15 cellular contexts compared by ENCODE assay signal in the genomic region with DNA sequence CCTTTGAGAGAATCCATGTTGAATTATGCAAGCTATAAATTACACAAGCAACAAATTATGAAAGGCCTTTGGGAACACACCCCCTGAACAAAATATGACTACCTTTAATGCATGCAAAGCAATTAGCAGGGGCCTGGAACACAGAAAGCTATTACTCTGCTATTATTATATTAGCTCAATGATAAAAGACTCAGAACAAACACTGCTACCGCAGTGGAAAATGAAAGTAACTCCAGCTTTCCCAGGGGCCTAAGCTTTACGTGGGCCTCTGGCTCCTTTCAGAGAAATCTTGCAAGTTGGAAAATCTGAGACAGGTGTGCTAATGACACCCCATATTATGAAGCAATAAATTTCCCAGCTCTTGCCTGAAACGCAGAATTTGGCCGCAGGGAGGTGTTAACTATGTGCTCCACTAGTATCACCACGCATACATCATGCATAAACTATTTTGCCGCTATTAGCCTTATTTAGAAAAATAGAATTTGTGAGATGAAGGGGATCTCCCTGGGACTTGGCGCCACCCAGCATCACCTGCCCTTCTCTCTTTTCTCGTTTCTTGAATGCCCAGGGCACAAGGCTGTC.
"Had no signal": no experiment of that assay in that cellular context is flagged by ENCODE, and none has a peak within 500 bp of the region (broad histone marks: within the 10 kb centered on the region; RNA-seq: fewer than 3 reads in every experiment).

No MANE protein-coding gene starts in this region.

- H3K27ac ChIP-seq: epithelial cell of prostate, lower lobe of right lung, parathyroid adenoma, thoracic aorta had no signal

- H3K36me3 ChIP-seq: adrenal gland, lower lobe of right lung, thoracic aorta had no signal

- H3K27me3 ChIP-seq: adrenal gland had no signal

- H3K4me3 ChIP-seq: adrenal gland, lower lobe of right lung, thoracic aorta had no signal

- DNase-seq: activated CD4-positive, alpha-beta T cell treated with anti-CD3 and anti-CD28 coated beads for 48 hours; activated naive CD4-positive, alpha-beta T cell treated with anti-CD3 and anti-CD28 coated beads, Interleukin-2, amount 50 U/mL, for 16 hours; adrenal gland; effector memory CD4-positive, alpha-beta T cell; hippocampal formation; lower lobe of right lung; midbrain; naive B cell; stimulated activated CD4-positive, alpha-beta T cell treated with anti-CD3 and anti-CD28 coated beads, Interleukin-15, amount 100 ng/mL, for 24 hours; stimulated activated CD4-positive, alpha-beta T cell treated with anti-CD3 and anti-CD28 coated beads, Interleukin-4, amount 100 ng/mL, for 24 hours; stimulated activated naive CD8-positive, alpha-beta T cell treated with anti-CD3 and anti-CD28 coated beads, Interleukin-15, amount 100 ng/mL, for 72 hours had no signal

- H2AFZ ChIP-seq: parathyroid adenoma had no signal

- H3K4me1 ChIP-seq: adrenal gland, lower lobe of right lung, parathyroid adenoma had no signal

- H3K79me2 ChIP-seq: parathyroid adenoma had no signal

- H3K9ac ChIP-seq: parathyroid adenoma had no signal

- H3K9me3 ChIP-seq: adrenal gland, lower lobe of right lung, thoracic aorta had no signal

- ATAC-seq: activated T-helper 17 cell treated with anti-CD3 and anti-CD28 coated beads, Interleukin-2, amount 50 U/mL, for 72 hours; stimulated activated naive CD8-positive, alpha-beta T cell treated with anti-CD3 and anti-CD28 coated beads, Interleukin-15, amount 100 ng/mL, for 72 hours had no signal
